ENCODE assay signal across 8 cellular contexts in the genomic region with DNA sequence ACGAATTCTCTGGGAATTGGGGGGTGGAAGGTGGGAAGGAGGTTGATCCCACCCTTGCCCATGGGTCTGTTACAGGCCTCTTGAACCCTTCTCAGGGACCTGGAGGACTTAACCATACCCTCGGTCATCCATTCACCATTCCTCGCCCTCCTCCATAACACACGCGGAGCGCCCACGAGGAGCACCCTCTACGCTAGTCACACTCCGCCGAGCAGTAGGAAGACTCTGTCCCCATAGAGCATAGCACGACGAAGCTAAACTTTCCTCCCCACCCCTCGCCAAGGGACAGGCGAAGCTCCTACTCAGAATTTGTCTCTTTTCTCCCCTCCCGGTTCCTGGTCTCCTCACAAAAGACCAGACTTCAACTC. TPM values are rescaled to one million over a fixed set of nuclear protein-coding genes. Genes with fewer than 3 reads are reported as not detected.
A peak's percentile ranks its signal among the peaks of the same experiment; 100 is the strongest.
DNase-seq lines count a peak whose midpoint lies in the region; ATAC-seq, FAIRE-seq and TF ChIP-seq lines count a peak whose summit lies in the region.

No MANE protein-coding gene starts in this region.

- H3K4me3 Mint-ChIP-seq in CD4-positive, alpha-beta memory T cell: peak overlapping the region; percentile 85 to 95 (median 90)

- dilution Hi-C loops in endothelial cell of umbilical vein (cut with MboI; ENCODE audit: extremely low pct_ligation_motif_present, low sequenced_read_pairs): no loop called here

- no peak for DNase-seq in CD4-positive, alpha-beta memory T cell
- no peak for DNase-seq in OCI-LY7 (ENCODE audit: low spot score)
- no peak for DNase-seq in endothelial cell of umbilical vein (ENCODE audit: low read depth, low spot score)
- no peak for DNase-seq in osteoblast (ENCODE audit: insufficient read length, low spot score, missing footprints)
- no peak for DNase-seq in ecto neural progenitor cell (ENCODE audit: low spot score)
- no peak for DNase-seq in GOT3 (lab: John Stamatoyannopoulos, UW)
- DNase-seq in NCI-H2227 (lab: John Stamatoyannopoulos, UW; ENCODE audit: unreplicated experiment): no peak

- no peaks in the 10 kb centered on the region for H3K27me3 ChIP-seq in CD4-positive, alpha-beta memory T cell (ENCODE audit: insufficient read depth, low read length)
- H3K27me3 ChIP-seq in endothelial cell of umbilical vein (ENCODE audit: control insufficient read depth in 2 of 2, insufficient read depth in 2 of 2, low read length in 2 of 2): no peaks in the 10 kb centered on the region
- H3K27me3 ChIP-seq in osteoblast (ENCODE audit: insufficient read depth, low read length): no peaks in the 10 kb centered on the region

- H3K27me3 Mint-ChIP-seq in CD4-positive, alpha-beta memory T cell: no peaks in the 10 kb centered on the region

- CTCF ChIA-PET in CD4-positive, alpha-beta memory T cell (lab: Charles Lee; ENCODE audit: partially characterized antibody): interaction anchor here (0.9 kb wide), 1 partner anchor 25 kb away, joined by 3 read pairs; no protein-coding TSS in a partner anchor
- CTCF ChIA-PET in OCI-LY7 (lab: Charles Lee; ENCODE audit: unreplicated experiment) (no interaction called here), endothelial cell of umbilical vein (lab: Charles Lee) (interaction anchor here (0.6 kb wide), 1 partner anchor 10 kb away, joined by 3 read pairs; no protein-coding TSS in a partner anchor)

- TF ChIP-seq POLR2A in endothelial cell of umbilical vein (IDR thresholded peaks at IDR 0.05; ENCODE audit: low read depth, low read length): no peak

- peaks cover 0 to 1% (median 0%) of the 10 kb centered on the region in 8 donors for H3K9me3 Mint-ChIP-seq in CD4-positive, alpha-beta memory T cell

- intact Hi-C loops in CD4-positive, alpha-beta memory T cell (cut with micrococcal nuclease): loop anchor here (1.0 to 5.0 kb wide), 5 partner anchors 130 to 681 kb away; partner anchors contain the start of genes ATAD2B, CENPO, EFR3B and NCOA1
- intact Hi-C loops in OCI-LY7 (cut with micrococcal nuclease; ENCODE audit: unreplicated experiment): loop anchor here (2.0 kb wide), 1 partner anchor 434 kb away; the partner anchor contains the start of gene ATAD2B
- intact Hi-C loops in endothelial cell of umbilical vein (cut with micrococcal nuclease): loop anchor here (10.0 kb wide), 1 partner anchor 436 kb away; the partner anchor contains the start of gene ATAD2B

- no peaks in the 10 kb centered on the region for H3K9me2 ChIP-seq in OCI-LY7 (ENCODE audit: insufficient read depth, low read length)

- TF ChIP-seq CTCF in OCI-LY7 (conservative IDR thresholded peaks at IDR 0.05; ENCODE audit: low read length): no peak
- TF ChIP-seq CTCF in endothelial cell of umbilical vein (IDR thresholded peaks at IDR 0.05; ENCODE audit: extremely low read depth in 1 of 2, insufficient read depth in 1 of 2, low read depth in 1 of 2, low read length in 2 of 2): no peak
- TF ChIP-seq CTCF in osteoblast (IDR thresholded peaks at IDR 0.05; ENCODE audit: extremely low read depth, low read depth, low read length): no peak

- H2AFZ ChIP-seq in OCI-LY7 (ENCODE audit: low read length) (peak overlapping the region; percentile 99), endothelial cell of umbilical vein (ENCODE audit: low read depth, low read length) (peak overlapping the region; percentile 85), osteoblast (ENCODE audit: low read length) (peak overlapping the region; percentile 98)

- peak overlapping the region; percentile 91 to 96 (median 95) for H3K27ac Mint-ChIP-seq in CD4-positive, alpha-beta memory T cell

- peak overlapping the region; percentile 96 for H3K27ac ChIP-seq in CD4-positive, alpha-beta memory T cell (ENCODE audit: low read depth, low read length)
- peak overlapping the region; percentile 59 for H3K27ac ChIP-seq in OCI-LY7 (ENCODE audit: low read depth, low read length, poor library complexity, severe bottlenecking)
- H3K27ac ChIP-seq in endothelial cell of umbilical vein (ENCODE audit: insufficient read depth, low read depth, low read length): peak overlapping the region; percentile 79
- peak overlapping the region; percentile 68 for H3K27ac ChIP-seq in osteoblast (ENCODE audit: low read depth, low read length)

- peaks cover 9% of the 10 kb centered on the region; the same call in 1 of the 2 replicates for H4K20me1 ChIP-seq in OCI-LY7 (ENCODE audit: insufficient read depth, low read length)
- H4K20me1 ChIP-seq in endothelial cell of umbilical vein (replicated peaks; ENCODE audit: control insufficient read depth, extremely low read depth, insufficient read depth, low read length): peaks cover 2% of the 10 kb centered on the region
- H4K20me1 ChIP-seq in osteoblast (ENCODE audit: insufficient read depth, low read length): peaks cover 5% of the 10 kb centered on the region

- H3K4me2 ChIP-seq in OCI-LY7 (ENCODE audit: low read length) (peak overlapping the region; percentile 91), endothelial cell of umbilical vein (ENCODE audit: insufficient read depth, low read length) (peak overlapping the region; percentile 39), osteoblast (ENCODE audit: insufficient read depth, low read length) (peak overlapping the region; percentile 91)

- H3K9ac ChIP-seq in endothelial cell of umbilical vein (replicated peaks; ENCODE audit: extremely low read depth, insufficient read depth, low read length): peak overlapping the region; percentile 93

- no peaks in the 10 kb centered on the region for H3K9me3 ChIP-seq in CD4-positive, alpha-beta memory T cell (ENCODE audit: control insufficient read depth in 1 of 2, low read length in 2 of 2)
- H3K9me3 ChIP-seq in OCI-LY7 (ENCODE audit: low read length): no peaks in the 10 kb centered on the region
- no peaks in the 10 kb centered on the region for H3K9me3 ChIP-seq in endothelial cell of umbilical vein (replicated peaks; ENCODE audit: control insufficient read depth, insufficient read depth, low read length)
- no peaks in the 10 kb centered on the region for H3K9me3 ChIP-seq in osteoblast (ENCODE audit: low read depth, low read length)

- POLR2A ChIA-PET in CD4-positive, alpha-beta memory T cell (lab: Charles Lee; ENCODE audit: partially characterized antibody): interaction anchor here (0.6 to 2.5 kb wide), 19 partner anchors 10 to 915 kb away, joined by 3 to 20 read pairs (median 4); partner anchors contain the start of genes ATAD2B, CENPO, NCOA1 and PTRHD1
- POLR2A ChIA-PET in OCI-LY7 (lab: Charles Lee): interaction anchor here (0.8 to 2.5 kb wide), 7 partner anchors 10 to 313 kb away, joined by 3 to 9 read pairs (median 3); partner anchors contain the start of gene WDCP
- POLR2A ChIA-PET in endothelial cell of umbilical vein (lab: Charles Lee): no interaction called here

- peak overlapping the region in 1 of 2 donors; percentile 89 for H3K4me3 ChIP-seq in CD4-positive, alpha-beta memory T cell (ENCODE audit: low read length in 2 of 2)
- peak overlapping the region; percentile 91 for H3K4me3 ChIP-seq in OCI-LY7 (ENCODE audit: low read depth, low read length, poor library complexity, severe bottlenecking)
- H3K4me3 ChIP-seq in endothelial cell of umbilical vein (replicated peaks in 1 of 3; ENCODE audit: insufficient read depth in 1 of 3, low read depth in 1 of 3, low read length in 3 of 3): peak overlapping the region; percentile 81 to 97 (median 90)
- H3K4me3 ChIP-seq in osteoblast (ENCODE audit: insufficient read depth, low read length): peak overlapping the region; percentile 93

- peaks cover 34% of the 10 kb centered on the region for H3K79me2 ChIP-seq in OCI-LY7 (ENCODE audit: insufficient read depth, low read depth, low read length)
- peaks cover 35% of the 10 kb centered on the region for H3K79me2 ChIP-seq in endothelial cell of umbilical vein (ENCODE audit: control insufficient read depth, insufficient read depth, low read length)
- peaks cover 39% of the 10 kb centered on the region for H3K79me2 ChIP-seq in osteoblast (ENCODE audit: insufficient read depth, low read length)

- no peaks in the 10 kb centered on the region for H3K9me1 ChIP-seq in endothelial cell of umbilical vein (replicated peaks; ENCODE audit: control insufficient read depth, extremely low read depth, insufficient read depth, low read length)

- H3K36me3 ChIP-seq in CD4-positive, alpha-beta memory T cell (ENCODE audit: insufficient read depth, low read length): no peaks in the 10 kb centered on the region
- peaks cover 5% of the 10 kb centered on the region; the same call in 1 of the 2 replicates for H3K36me3 ChIP-seq in OCI-LY7 (ENCODE audit: insufficient read depth, low read length)
- no peaks in the 10 kb centered on the region for H3K36me3 ChIP-seq in endothelial cell of umbilical vein (ENCODE audit: control insufficient read depth in 2 of 2, extremely low read depth in 1 of 2, insufficient read depth in 2 of 2, low read length in 2 of 2)
- H3K36me3 ChIP-seq in osteoblast (ENCODE audit: insufficient read depth, low read length): no peaks in the 10 kb centered on the region

- FAIRE-seq in endothelial cell of umbilical vein (lab: Jason Lieb, UNC): peak; percentile 24

- BruUV-seq in OCI-LY7 (replicated peaks; lab: Mats Ljungman, UMichigan) (no TSS peak), endothelial cell of umbilical vein (replicated peaks; lab: Mats Ljungman, UMichigan) (no TSS peak)

- peaks cover 15 to 37% (median 27%) of the 10 kb centered on the region in 4 donors for H3K4me1 Mint-ChIP-seq in CD4-positive, alpha-beta memory T cell

- ATAC-seq in GM19455 (IDR thresholded peaks at IDR 0.05; ENCODE audit: unreplicated experiment): no peak

- peaks cover 0 to 19% of the 10 kb centered on the region in 2 donors for H3K36me3 Mint-ChIP-seq in CD4-positive, alpha-beta memory T cell

- H3K4me1 ChIP-seq in CD4-positive, alpha-beta memory T cell (ENCODE audit: insufficient read depth, low read length): peaks cover 26% of the 10 kb centered on the region
- H3K4me1 ChIP-seq in OCI-LY7 (ENCODE audit: insufficient read depth, low read length, poor library complexity, severe bottlenecking) (peaks cover 15% of the 10 kb centered on the region), endothelial cell of umbilical vein (ENCODE audit: control insufficient read depth, extremely low read depth, insufficient read depth, low read length) (peaks cover 30% of the 10 kb centered on the region), osteoblast (ENCODE audit: insufficient read depth, low read length) (peaks cover 4% of the 10 kb centered on the region)

RNA-seq across cellular contexts. Expression of gene ITSN2, which starts 0.6 kb away (rescaled TPM):
- 100 to 1,000 TPM; 133 to 135 TPM for total RNA-seq in CD4-positive, alpha-beta memory T cell
- polyA plus RNA-seq in CD4-positive, alpha-beta memory T cell: 10 to 100 TPM; 39.8 to 72.1 TPM
- 25.4 and 28.8 TPM in 2 replicates for total RNA-seq in OCI-LY7 (2014; rRNA removed; shearing (Covaris generic))
- total RNA-seq in OCI-LY7 (2022) (64.2 and 65.7 TPM in 2 replicates), endothelial cell of umbilical vein (56.8 and 60.1 TPM in 2 replicates), osteoblast (32.7 and 33.7 TPM in 2 replicates)
- 29.2 and 30.5 TPM in 2 replicates for polyA plus RNA-seq in endothelial cell of umbilical vein
- 21.5 and 22.4 TPM in 2 replicates for polyA plus RNA-seq in endothelial cell of umbilical vein (2011; cell fraction: cytosol; rRNA removed)
- 110 and 118 TPM in 2 replicates for polyA plus RNA-seq in endothelial cell of umbilical vein (2011; cell fraction: nucleus; rRNA removed)
- polyA plus RNA-seq in endothelial cell of umbilical vein (2012): 31.2 and 35.8 TPM in 2 replicates
- polyA minus RNA-seq in endothelial cell of umbilical vein: 80.1 and 100 TPM in 2 replicates
- polyA minus RNA-seq in endothelial cell of umbilical vein (2011; cell fraction: cytosol; rRNA and poly(A)+ RNA removed): 15.6 TPM
- 83.8 and 137 TPM in 2 replicates for polyA minus RNA-seq in endothelial cell of umbilical vein (2011; cell fraction: nucleus; rRNA and poly(A)+ RNA removed)

Comparison
In these comparisons a context has a peak if more than half of its experiments do, and no peak if none do; other contexts are left out.
1. H3K4me2 ChIP-seq: peak in every context shown above with its lines; median percentile 91 in OCI-LY7; 91 in osteoblast; 39 in endothelial cell of umbilical vein.